In genomic region chr13:99041788-99042187, GRCh38 we compare ENCODE assay signal across 15 cellular contexts.
DNase-seq lines count a peak whose midpoint lies in the region; ATAC-seq and TF ChIP-seq lines count a peak whose summit lies in the region.
"Had no signal": no experiment of that assay in that cellular context is flagged by ENCODE, and none has a peak within 500 bp of the region (broad histone marks: within the 10 kb centered on the region; RNA-seq: fewer than 3 reads in every experiment).

No MANE protein-coding gene starts in this region.

- H3K36me3 ChIP-seq in CD4-positive, CD25-positive, alpha-beta regulatory T cell (ENCODE audit: control insufficient read depth, insufficient read depth, low read length), result no peaks in the 10 kb centered on the region
- 0 out of 2 replicates have a peak, but pooled peaks cover 5% of the 10 kb centered on the region for H3K36me3 ChIP-seq in PC-9 (ENCODE audit: low read depth)

- intact Hi-C loops in PC-9 (cut with micrococcal nuclease; ENCODE audit: unreplicated experiment) (loop anchor here (10.0 kb wide), 1 partner anchor 223 kb away; no protein-coding TSS in a partner anchor), left ventricle myocardium superior (cut with micrococcal nuclease) (no loop called here)

- no peak for TF ChIP-seq CTCF in PC-9 (conservative IDR thresholded peaks at IDR 0.05)

- H2AFZ ChIP-seq in PC-9, result no peak overlapping the region

- H3K9me2 ChIP-seq in PC-9 (ENCODE audit: insufficient read depth), result no peaks in the 10 kb centered on the region

- H3K4me2 ChIP-seq in PC-9, result peak overlapping the region; percentile 58

- H3K4me3 ChIP-seq in CD4-positive, CD25-positive, alpha-beta regulatory T cell (ENCODE audit: low read depth, low read length), result no peak overlapping the region
- no peak overlapping the region for H3K4me3 ChIP-seq in PC-9

- no peak for ATAC-seq in CD4-positive, CD25-positive, alpha-beta regulatory T cell (ENCODE audit: low read depth in 2 of 2)
- ATAC-seq in GM18907 (IDR thresholded peaks at IDR 0.05; ENCODE audit: unreplicated experiment), result peak; percentile 42
- ATAC-seq in HG02938 (IDR thresholded peaks at IDR 0.05; ENCODE audit: unreplicated experiment), result peak; percentile 54
- ATAC-seq in left ventricle myocardium superior, result no peak
- no peak for ATAC-seq in left lobe of liver
- ATAC-seq: HepG2, SK-N-SH treated with all-trans-retinoic acid at 6 μM for 48 hours had no signal

- H3K4me1 Mint-ChIP-seq in CD4-positive, CD25-positive, alpha-beta regulatory T cell, result peaks cover 12 to 66% (median 49%) of the 10 kb centered on the region in 4 donors

- no peaks in the 10 kb centered on the region for H3K27me3 Mint-ChIP-seq in CD4-positive, CD25-positive, alpha-beta regulatory T cell

- POLR2A ChIA-PET in PC-9 (lab: Charles Lee; ENCODE audit: unreplicated experiment), result no interaction called here

- no peak overlapping the region for H3K27ac ChIP-seq in CD4-positive, CD25-positive, alpha-beta regulatory T cell (ENCODE audit: insufficient read depth, low read length, poor library complexity, severe bottlenecking)
- peak overlapping the region; percentile 62; the same call in 1 of the 2 replicates for H3K27ac ChIP-seq in PC-9

- H4K20me1 ChIP-seq in PC-9 (ENCODE audit: insufficient read depth), result no peaks in the 10 kb centered on the region

- H3K4me3 Mint-ChIP-seq in CD4-positive, CD25-positive, alpha-beta regulatory T cell, result no peak overlapping the region
- H3K4me3 Mint-ChIP-seq: B cell had no signal

- no peak for DNase-seq in CD4-positive, CD25-positive, alpha-beta regulatory T cell
- DNase-seq in PC-9 (no peak), left ventricle myocardium superior (no peak), left lobe of liver (ENCODE audit: low spot score) (no peak), DMS153 (lab: John Stamatoyannopoulos, UW) (no peak), D341Med (ENCODE audit: low spot score) (no peak)
- DNase-seq: GF-D8; NCI-H1436 treated with DMSO at 0.1 percent for 48 hours; occipital lobe; stimulated activated CD4-positive, alpha-beta T cell treated with anti-CD3 and anti-CD28 coated beads, Interleukin-12 subunit alpha, Interleukin-12 subunit beta, amount 100 ng/mL, for 4 hours had no signal

- H3K27me3 ChIP-seq in CD4-positive, CD25-positive, alpha-beta regulatory T cell (ENCODE audit: control insufficient read depth, insufficient read depth, low read length), result no peaks in the 10 kb centered on the region
- no peaks in the 10 kb centered on the region for H3K27me3 ChIP-seq in PC-9 (ENCODE audit: insufficient read depth, low read depth)

- H3K79me2 ChIP-seq in PC-9 (ENCODE audit: low read depth), result peaks cover 71% of the 10 kb centered on the region

- peaks cover 16% of the 10 kb centered on the region for H3K4me1 ChIP-seq in CD4-positive, CD25-positive, alpha-beta regulatory T cell (ENCODE audit: control insufficient read depth, insufficient read depth, low read length, poor library complexity, severe bottlenecking)
- H3K4me1 ChIP-seq in PC-9 (replicated peaks; ENCODE audit: insufficient read depth), result peaks cover 70% of the 10 kb centered on the region

- no peaks in the 10 kb centered on the region for H3K9me3 ChIP-seq in CD4-positive, CD25-positive, alpha-beta regulatory T cell (ENCODE audit: control insufficient read depth in 2 of 2, low read length in 2 of 2)
- no peaks in the 10 kb centered on the region for H3K9me3 ChIP-seq in PC-9 (ENCODE audit: insufficient read depth, low read depth)

- peaks cover 8% of the 10 kb centered on the region for H3K36me3 Mint-ChIP-seq in CD4-positive, CD25-positive, alpha-beta regulatory T cell

- CTCF ChIA-PET in PC-9 (lab: Charles Lee), result no interaction called here

- peaks cover 47% of the 10 kb centered on the region for H3F3A ChIP-seq in PC-9 (ENCODE audit: insufficient read depth, low read depth)

- BruUV-seq in PC-9 (replicated peaks; lab: Mats Ljungman, UMichigan), result no TSS peak

- H3K27ac Mint-ChIP-seq in CD4-positive, CD25-positive, alpha-beta regulatory T cell, result peak overlapping the region in 2 of 3 donors; percentile 9 to 82
- H3K27ac Mint-ChIP-seq: B cell had no signal

- peaks cover 0 to 2% (median 0%) of the 10 kb centered on the region in 7 donors for H3K9me3 Mint-ChIP-seq in CD4-positive, CD25-positive, alpha-beta regulatory T cell

Comparison
In these comparisons a context has a peak if more than half of its experiments do, and no peak if none do; other contexts are left out.
1. ATAC-seq: peak in GM18907 (single experiment) and HG02938 (single experiment); none in CD4-positive, CD25-positive, alpha-beta regulatory T cell (0 of 2), left ventricle myocardium superior (single experiment) and left lobe of liver (single experiment).